In genomic region chr6:100343678-100344077, GRCh38 we compare ENCODE assay signal across 16 cellular contexts.
DNase-seq lines count a peak whose midpoint lies in the region; ATAC-seq, FAIRE-seq and TF ChIP-seq lines count a peak whose summit lies in the region.
"Had no signal": no experiment of that assay in that cellular context is flagged by ENCODE, and none has a peak within 500 bp of the region (broad histone marks: within the 10 kb centered on the region; RNA-seq: fewer than 3 reads in every experiment).

No MANE protein-coding gene starts in this region.

- no peaks in the 10 kb centered on the region for H3K79me2 ChIP-seq in endothelial cell of umbilical vein (ENCODE audit: control insufficient read depth, insufficient read depth, low read length)

- H3K9me1 ChIP-seq in endothelial cell of umbilical vein (replicated peaks; ENCODE audit: control insufficient read depth, extremely low read depth, insufficient read depth, low read length), result no peaks in the 10 kb centered on the region

- no peak for FAIRE-seq in endothelial cell of umbilical vein (lab: Jason Lieb, UNC)
- FAIRE-seq: A549, D721Med had no signal

- dilution Hi-C loops in endothelial cell of umbilical vein (cut with MboI; ENCODE audit: extremely low pct_ligation_motif_present, low sequenced_read_pairs), result no loop called here

- H3K9me3 ChIP-seq in endothelial cell of umbilical vein (replicated peaks; ENCODE audit: control insufficient read depth, insufficient read depth, low read length), result no peaks in the 10 kb centered on the region
- H3K9me3 ChIP-seq: A549, esophagus squamous epithelium, tibial artery had no signal

- CTCF ChIA-PET in endothelial cell of umbilical vein (lab: Charles Lee), result interaction anchor here (1.6 kb wide), 1 partner anchor 39 kb away, joined by 5 read pairs; no protein-coding TSS in a partner anchor

- intact Hi-C loops in endothelial cell of umbilical vein (cut with micrococcal nuclease) (loop anchor here (1.0 to 5.0 kb wide), 4 partner anchors 43 to 119 kb away; partner anchors contain the start of gene SIM1), sciatic nerve (cut with DNase I) (no loop called here)

- no peak for TF ChIP-seq POLR2A in endothelial cell of umbilical vein (IDR thresholded peaks at IDR 0.05; ENCODE audit: low read depth, low read length)

- H3K4me2 ChIP-seq in endothelial cell of umbilical vein (ENCODE audit: insufficient read depth, low read length), result peak overlapping the region; percentile 72
- H3K4me2 ChIP-seq: A549 had no signal

- H2AFZ ChIP-seq in endothelial cell of umbilical vein (ENCODE audit: low read depth, low read length), result no peak overlapping the region

- no TSS peak for BruUV-seq in endothelial cell of umbilical vein (replicated peaks; lab: Mats Ljungman, UMichigan)

- no peaks in the 10 kb centered on the region for H3K27me3 ChIP-seq in endothelial cell of umbilical vein (ENCODE audit: control insufficient read depth in 2 of 2, insufficient read depth in 2 of 2, low read length in 2 of 2)
- H3K27me3 ChIP-seq: esophagus squamous epithelium, tibial artery had no signal

- DNase-seq in NOMO-1 treated with DMSO at 0.1 percent for 48 hours (lab: John Stamatoyannopoulos, UW; ENCODE audit: unreplicated experiment) (peak; percentile 53), NOMO-1 treated with dmso at 0.1 percent for 144 hours (lab: John Stamatoyannopoulos, UW; ENCODE audit: unreplicated experiment) (no peak), NCI-H226 (peak; percentile 87), endothelial cell of umbilical vein (ENCODE audit: low read depth, low spot score) (peak; percentile 38), sciatic nerve (ENCODE audit: low spot score) (no peak), cortex of kidney (lab: John Stamatoyannopoulos, UW) (no peak)
- DNase-seq: activated CD4-positive, CD25-positive, alpha-beta regulatory T cell treated with anti-CD3 and anti-CD28 coated beads, Interleukin-2, amount 50 U/mL, for 72 hours; activated T-cell treated with anti-CD3 and anti-CD28 coated beads, Interleukin-2, amount 50 U/mL, for 1 hour; esophagus squamous epithelium; NCI-H2171; tibial artery had no signal

- peak overlapping the region; percentile 39 for H3K27ac ChIP-seq in endothelial cell of umbilical vein (ENCODE audit: insufficient read depth, low read depth, low read length)
- H3K27ac ChIP-seq: A549, coronary artery, esophagus squamous epithelium, tibial artery had no signal

- no peaks in the 10 kb centered on the region for H3K36me3 ChIP-seq in endothelial cell of umbilical vein (ENCODE audit: control insufficient read depth in 2 of 2, extremely low read depth in 1 of 2, insufficient read depth in 2 of 2, low read length in 2 of 2)
- H3K36me3 ChIP-seq: esophagus squamous epithelium, tibial artery had no signal

- ATAC-seq in sciatic nerve, result peak; percentile 26
- ATAC-seq in HG03045 (IDR thresholded peaks at IDR 0.05; ENCODE audit: unreplicated experiment), result no peak
- no peak for ATAC-seq in HG03095 (IDR thresholded peaks at IDR 0.05; ENCODE audit: unreplicated experiment)
- ATAC-seq: A549 had no signal

- POLR2A ChIA-PET in endothelial cell of umbilical vein (lab: Charles Lee), result no interaction called here

- no peak overlapping the region for H3K4me3 ChIP-seq in endothelial cell of umbilical vein (replicated peaks in 1 of 3; ENCODE audit: insufficient read depth in 1 of 3, low read depth in 1 of 3, low read length in 3 of 3)
- H3K4me3 ChIP-seq: A549, coronary artery, esophagus squamous epithelium, tibial artery had no signal

- H3K9ac ChIP-seq in endothelial cell of umbilical vein (replicated peaks; ENCODE audit: extremely low read depth, insufficient read depth, low read length), result no peak overlapping the region

- TF ChIP-seq CTCF in endothelial cell of umbilical vein (IDR thresholded peaks at IDR 0.05; ENCODE audit: extremely low read depth in 1 of 2, insufficient read depth in 1 of 2, low read depth in 1 of 2, low read length in 2 of 2), result no peak

- H4K20me1 ChIP-seq in endothelial cell of umbilical vein (replicated peaks; ENCODE audit: control insufficient read depth, extremely low read depth, insufficient read depth, low read length), result no peaks in the 10 kb centered on the region

- peaks cover 38% of the 10 kb centered on the region for H3K4me1 ChIP-seq in endothelial cell of umbilical vein (ENCODE audit: control insufficient read depth, extremely low read depth, insufficient read depth, low read length)
- H3K4me1 ChIP-seq: esophagus squamous epithelium had no signal

TF ChIP-seq in endothelial cell of umbilical vein, 7 proteins besides CTCF, POLR2A, EP300 and RAD21:
- TF ChIP-seq GATA2 (IDR thresholded peaks at IDR 0.05; ENCODE audit: insufficient read depth, insufficient read length, low read depth, low read length), result peak; percentile 23
- peak; percentile 9 for TF ChIP-seq FOS (IDR thresholded peaks at IDR 0.05; ENCODE audit: borderline replicate concordance, insufficient read depth, low read length)
- TF ChIP-seq POLR2AphosphoS5 (IDR thresholded peaks at IDR 0.05; ENCODE audit: insufficient read depth, low read depth, low read length), result no peak
- no peak for TF ChIP-seq MYC (IDR thresholded peaks at IDR 0.05; ENCODE audit: low read depth, low read length)

Comparison
In these comparisons a context has a peak if more than half of its experiments do, and no peak if none do; other contexts are left out.
1. DNase-seq: peak in NOMO-1 treated with DMSO at 0.1 percent for 48 hours (single experiment), NCI-H226 (single experiment) and endothelial cell of umbilical vein (single experiment); none in NOMO-1 treated with dmso at 0.1 percent for 144 hours (single experiment), sciatic nerve (single experiment) and cortex of kidney (single experiment).